28 cellular contexts compared by ENCODE assay signal in genomic region chr4:184731056-184731455, GRCh38. TPM values are rescaled to one million over a fixed set of nuclear protein-coding genes. Genes with fewer than 3 reads are reported as not detected.
DNase-seq lines count a peak whose midpoint lies in the region; ATAC-seq and TF ChIP-seq lines count a peak whose summit lies in the region.
"Had no signal": no experiment of that assay in that cellular context is flagged by ENCODE, and none has a peak within 500 bp of the region (broad histone marks: within the 10 kb centered on the region; RNA-seq: fewer than 3 reads in every experiment).

No MANE protein-coding gene starts in this region.

- H3K4me2 ChIP-seq in KMS-11 (peak overlapping the region; percentile 72; the same call in 1 of the 2 replicates), osteoblast (ENCODE audit: insufficient read depth, low read length) (no peak overlapping the region)

- ATAC-seq in activated T-cell treated with anti-CD3 and anti-CD28 coated beads, Interleukin-2, amount 50 U/mL, for 72 hours (replicated peaks in 1 of 2), result no peak
- ATAC-seq in GM21528 (IDR thresholded peaks at IDR 0.05; ENCODE audit: low FRiP score, unreplicated experiment), result no peak
- ATAC-seq in GM18517 (IDR thresholded peaks at IDR 0.05; ENCODE audit: unreplicated experiment), result no peak
- ATAC-seq: activated CD4-positive, alpha-beta T cell treated with anti-CD3 and anti-CD28 coated beads for 36 hours; left lung had no signal

- H3K9me3 ChIP-seq in WERI-Rb-1 (ENCODE audit: severe bottlenecking) (no peaks in the 10 kb centered on the region), osteoblast (ENCODE audit: low read depth, low read length) (no peaks in the 10 kb centered on the region)
- H3K9me3 ChIP-seq: left lung had no signal

- DNase-seq in activated T-cell treated with anti-CD3 and anti-CD28 coated beads, Interleukin-2, amount 50 U/mL, for 72 hours, result no peak
- DNase-seq in activated T-cell treated with anti-CD3 and anti-CD28 coated beads for 4 hours (no peak), WERI-Rb-1 (no peak), osteoblast (ENCODE audit: insufficient read length, low spot score, missing footprints) (no peak), cortex of kidney (lab: John Stamatoyannopoulos, UW) (no peak)
- DNase-seq: ACHN; activated CD4-positive, alpha-beta T cell treated with anti-CD3 and anti-CD28 coated beads for 36 hours; C1 segment of cervical spinal cord; effector CD4-positive, alpha-beta T cell; erythroblast; foreskin melanocyte; GDM1; immature natural killer cell; left lung; midbrain; NCI-H1436 treated with DMSO at 0.1 percent for 48 hours; NCI-H526; OCI-M1; Right ventricle myocardium superior; stimulated activated CD8-positive, alpha-beta memory T cell treated with anti-CD3 and anti-CD28 coated beads, Interleukin-4, amount 100 ng/mL, for 48 hours; SW 1271 had no signal

- H3K4me3 ChIP-seq in KMS-11 (IDR thresholded peaks at IDR 0.05; ENCODE audit: insufficient read depth, low read depth, low read length) (no peak overlapping the region), WERI-Rb-1 (ENCODE audit: low read depth, low read length) (peak overlapping the region; percentile 17), osteoblast (ENCODE audit: insufficient read depth, low read length) (no peak overlapping the region)
- H3K4me3 ChIP-seq: hepatocyte, left lung had no signal

- H3K4me1 Mint-ChIP-seq in activated T-cell treated with anti-CD3 and anti-CD28 coated beads, Interleukin-2, amount 50 U/mL, for 72 hours (ENCODE audit: low read depth), result peaks cover 31% of the 10 kb centered on the region

- peak overlapping the region in 1 of 2 donors; percentile 46 for H3K4me3 Mint-ChIP-seq in activated T-cell treated with anti-CD3 and anti-CD28 coated beads, Interleukin-2, amount 50 U/mL, for 72 hours
- H3K4me3 Mint-ChIP-seq: activated naive CD8-positive, alpha-beta T cell; central memory CD8-positive, alpha-beta T cell had no signal

- H3K27me3 ChIP-seq in KMS-11 (ENCODE audit: insufficient read depth, low read depth) (no peaks in the 10 kb centered on the region), WERI-Rb-1 (ENCODE audit: insufficient read depth, low read depth, severe bottlenecking) (no peaks in the 10 kb centered on the region), osteoblast (ENCODE audit: insufficient read depth, low read length) (no peaks in the 10 kb centered on the region)
- H3K27me3 ChIP-seq: hepatocyte, left lung had no signal

- H3K79me2 ChIP-seq in KMS-11 (ENCODE audit: insufficient read depth, low read depth), result peaks cover 74% of the 10 kb centered on the region
- peaks cover 39% of the 10 kb centered on the region for H3K79me2 ChIP-seq in osteoblast (ENCODE audit: insufficient read depth, low read length)

- H2AFZ ChIP-seq in KMS-11 (ENCODE audit: low read depth) (no peak overlapping the region), osteoblast (ENCODE audit: low read length) (peak overlapping the region; percentile 43)
- H2AFZ ChIP-seq: hepatocyte had no signal

- H3K27ac ChIP-seq in KMS-11 (no peak overlapping the region), WERI-Rb-1 (no peak overlapping the region), osteoblast (ENCODE audit: low read depth, low read length) (no peak overlapping the region)
- H3K27ac ChIP-seq: hepatocyte, left lung had no signal

- no peak overlapping the region for H3K9ac ChIP-seq in KMS-11

- H3K4me1 ChIP-seq in KMS-11 (ENCODE audit: low read depth, poor library complexity, severe bottlenecking) (peaks cover 42% of the 10 kb centered on the region), osteoblast (ENCODE audit: insufficient read depth, low read length) (peaks cover 25% of the 10 kb centered on the region)

- H3K9me3 Mint-ChIP-seq in activated T-cell treated with anti-CD3 and anti-CD28 coated beads, Interleukin-2, amount 50 U/mL, for 72 hours, result no peaks in the 10 kb centered on the region
- H3K9me3 Mint-ChIP-seq: central memory CD8-positive, alpha-beta T cell; immature natural killer cell had no signal

- peaks cover 11 to 44% of the 10 kb centered on the region in 2 donors for H3K36me3 Mint-ChIP-seq in activated T-cell treated with anti-CD3 and anti-CD28 coated beads, Interleukin-2, amount 50 U/mL, for 72 hours (ENCODE audit: insufficient read depth in 2 of 2)
- H3K36me3 Mint-ChIP-seq: immature natural killer cell had no signal

- H3K36me3 ChIP-seq in KMS-11 (ENCODE audit: insufficient read depth), result peaks cover 17% of the 10 kb centered on the region; the same call in 1 of the 2 replicates
- peaks cover 61% of the 10 kb centered on the region for H3K36me3 ChIP-seq in WERI-Rb-1
- no peaks in the 10 kb centered on the region for H3K36me3 ChIP-seq in osteoblast (ENCODE audit: insufficient read depth, low read length)
- H3K36me3 ChIP-seq: left lung had no signal

- H3K27ac Mint-ChIP-seq in activated T-cell treated with anti-CD3 and anti-CD28 coated beads, Interleukin-2, amount 50 U/mL, for 72 hours, result peak overlapping the region; percentile 73
- H3K27ac Mint-ChIP-seq: activated CD4-positive, alpha-beta T cell treated with anti-CD3 and anti-CD28 coated beads for 36 hours; activated naive CD8-positive, alpha-beta T cell; progenitor cell of endocrine pancreas had no signal

- H4K20me1 ChIP-seq in KMS-11 (ENCODE audit: insufficient read depth) (no peaks in the 10 kb centered on the region), osteoblast (ENCODE audit: insufficient read depth, low read length) (no peaks in the 10 kb centered on the region)

- H3K27me3 Mint-ChIP-seq in activated T-cell treated with anti-CD3 and anti-CD28 coated beads, Interleukin-2, amount 50 U/mL, for 72 hours (ENCODE audit: low read depth), result no peaks in the 10 kb centered on the region
- H3K27me3 Mint-ChIP-seq: activated CD4-positive, alpha-beta T cell treated with anti-CD3 and anti-CD28 coated beads for 36 hours; activated naive CD8-positive, alpha-beta T cell; central memory CD8-positive, alpha-beta T cell; progenitor cell of endocrine pancreas had no signal

- no peak for TF ChIP-seq CTCF in KMS-11 (conservative IDR thresholded peaks at IDR 0.05; ENCODE audit: low read depth, low read length)
- TF ChIP-seq CTCF in WERI-Rb-1 (IDR thresholded peaks at IDR 0.05; ENCODE audit: low read depth, low read length), result no peak
- TF ChIP-seq CTCF in osteoblast (IDR thresholded peaks at IDR 0.05; ENCODE audit: extremely low read depth, low read depth, low read length), result no peak

RNA-seq across cellular contexts. Expression of gene CENPU, which starts 2.8 kb away (rescaled TPM):
- 10 to 100 TPM; 80.9 to 82.3 TPM for total RNA-seq in activated T-cell treated with anti-CD3 and anti-CD28 coated beads, Interleukin-2, amount 50 U/mL, for 72 hours
- 5.1 and 6.8 TPM in 2 replicates for total RNA-seq in osteoblast

Comparison
In these comparisons a context has a peak if more than half of its experiments do, and no peak if none do; other contexts are left out.
1. RNA of gene CENPU, which starts 2.8 kb away (total RNA-seq): 80.9 to 82.3 TPM in activated T-cell treated with anti-CD3 and anti-CD28 coated beads, Interleukin-2, amount 50 U/mL, for 72 hours; 5.1 to 6.8 TPM in osteoblast; every median in the first group is over 10 times any median in the second.